23 cellular contexts compared by ENCODE assay signal in the genomic region with DNA sequence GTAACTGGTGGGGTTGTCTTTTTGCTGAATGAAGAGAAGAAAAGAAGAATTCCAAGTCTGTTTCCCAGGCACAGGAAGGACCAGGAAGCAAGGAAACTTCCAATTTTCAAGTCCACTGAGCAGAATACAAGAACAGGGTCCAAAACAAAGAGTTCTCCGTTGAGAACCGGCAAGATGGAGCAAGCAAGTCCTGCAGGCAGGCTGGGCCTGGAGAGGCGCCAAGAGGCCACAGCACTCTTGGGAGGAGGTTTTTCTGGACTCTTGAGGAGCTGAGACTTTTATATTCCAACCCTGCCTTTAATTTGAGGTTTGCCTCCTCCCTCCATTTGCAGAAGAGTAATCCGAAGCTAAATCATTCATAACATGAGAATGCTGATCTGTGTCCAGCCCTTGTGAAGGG.
DNase-seq lines count a peak whose midpoint lies in the region; ATAC-seq lines count a peak whose summit lies in the region.
"Had no signal": no experiment of that assay in that cellular context is flagged by ENCODE, and none has a peak within 500 bp of the region (broad histone marks: within the 10 kb centered on the region; RNA-seq: fewer than 3 reads in every experiment).

No MANE protein-coding gene starts in this region.

- H3K4me3 ChIP-seq in adipocyte (ENCODE audit: low read length): peak overlapping the region; percentile 35
- H3K4me3 ChIP-seq: mucosa of descending colon, stomach had no signal

- peak; percentile 45 for ATAC-seq in sciatic nerve
- no peak for ATAC-seq in HG02759 (IDR thresholded peaks at IDR 0.05; ENCODE audit: unreplicated experiment)
- ATAC-seq: CD8-positive, alpha-beta T cell; esophagus mucosa; mucosa of descending colon; T-cell had no signal

- peak overlapping the region; percentile 48 for H3K9ac ChIP-seq in adipocyte (ENCODE audit: low read length)

- no peaks in the 10 kb centered on the region for H3K36me3 ChIP-seq in adipocyte (ENCODE audit: control insufficient read depth, insufficient read depth, low read length, severe bottlenecking)
- H3K36me3 ChIP-seq: stomach had no signal

- H3K4me1 ChIP-seq in adipocyte (ENCODE audit: control insufficient read depth, insufficient read depth, low read length): peaks cover 58% of the 10 kb centered on the region
- H3K4me1 ChIP-seq: stomach had no signal

- H3K9me3 ChIP-seq in adipocyte (ENCODE audit: control insufficient read depth, low read length): peaks cover 4% of the 10 kb centered on the region
- H3K9me3 ChIP-seq: mucosa of descending colon had no signal

- DNase-seq in adipocyte (ENCODE audit: low read depth) (peak; percentile 20), epithelial cell of prostate (ENCODE audit: low read depth, low spot score) (no peak), iris pigment epithelial cell (ENCODE audit: low read depth) (peak; percentile 27), sciatic nerve (ENCODE audit: low spot score) (peak; percentile 69), SHP77 treated with DMSO at 0.1 percent for 48 hours (lab: John Stamatoyannopoulos, UW) (no peak), RPMI8226 (no peak), LoVo (ENCODE audit: low spot score) (no peak)
- DNase-seq: activated CD4-positive, alpha-beta T cell treated with anti-CD3 and anti-CD28 coated beads, Interleukin-2, amount 50 U/mL, for 48 hours; activated naive CD4-positive, alpha-beta T cell treated with anti-CD3 and anti-CD28 coated beads, Interleukin-2, amount 10 ng/mL, durations not matched to agents 7 days and 5 days; activated T-cell treated with anti-CD3 and anti-CD28 coated beads, Interleukin-2, amount 50 U/mL, for 1 hour; CD8-positive, alpha-beta T cell; dermis blood vessel endothelial cell; DMS79 treated with DMSO at 0.1 percent for 48 hours; kidney glomerular epithelial cell; NCI-H146; NCI-H226; stimulated activated CD4-positive, alpha-beta T cell treated with anti-CD3 and anti-CD28 coated beads, Interleukin-2, amount 100 ng/mL, for 24 hours; stomach; T-cell had no signal

- intact Hi-C loops in sciatic nerve (cut with DNase I): no loop called here

- H3K27ac ChIP-seq in epithelial cell of prostate: peak overlapping the region; percentile 7
- H3K27ac ChIP-seq: stomach, VCaP had no signal

- no peaks in the 10 kb centered on the region for H3K27me3 ChIP-seq in adipocyte (replicated peaks; ENCODE audit: control insufficient read depth, insufficient read depth, low read length)
- H3K27me3 ChIP-seq: stomach had no signal

Comparison
In these comparisons a context has a peak if more than half of its experiments do, and no peak if none do; other contexts are left out.
1. DNase-seq: peak in adipocyte (single experiment), iris pigment epithelial cell (single experiment) and sciatic nerve (single experiment); none in epithelial cell of prostate (single experiment), SHP77 treated with DMSO at 0.1 percent for 48 hours (single experiment), RPMI8226 (single experiment) and LoVo (single experiment).